9 cellular contexts compared by ENCODE assay signal in the genomic region with DNA sequence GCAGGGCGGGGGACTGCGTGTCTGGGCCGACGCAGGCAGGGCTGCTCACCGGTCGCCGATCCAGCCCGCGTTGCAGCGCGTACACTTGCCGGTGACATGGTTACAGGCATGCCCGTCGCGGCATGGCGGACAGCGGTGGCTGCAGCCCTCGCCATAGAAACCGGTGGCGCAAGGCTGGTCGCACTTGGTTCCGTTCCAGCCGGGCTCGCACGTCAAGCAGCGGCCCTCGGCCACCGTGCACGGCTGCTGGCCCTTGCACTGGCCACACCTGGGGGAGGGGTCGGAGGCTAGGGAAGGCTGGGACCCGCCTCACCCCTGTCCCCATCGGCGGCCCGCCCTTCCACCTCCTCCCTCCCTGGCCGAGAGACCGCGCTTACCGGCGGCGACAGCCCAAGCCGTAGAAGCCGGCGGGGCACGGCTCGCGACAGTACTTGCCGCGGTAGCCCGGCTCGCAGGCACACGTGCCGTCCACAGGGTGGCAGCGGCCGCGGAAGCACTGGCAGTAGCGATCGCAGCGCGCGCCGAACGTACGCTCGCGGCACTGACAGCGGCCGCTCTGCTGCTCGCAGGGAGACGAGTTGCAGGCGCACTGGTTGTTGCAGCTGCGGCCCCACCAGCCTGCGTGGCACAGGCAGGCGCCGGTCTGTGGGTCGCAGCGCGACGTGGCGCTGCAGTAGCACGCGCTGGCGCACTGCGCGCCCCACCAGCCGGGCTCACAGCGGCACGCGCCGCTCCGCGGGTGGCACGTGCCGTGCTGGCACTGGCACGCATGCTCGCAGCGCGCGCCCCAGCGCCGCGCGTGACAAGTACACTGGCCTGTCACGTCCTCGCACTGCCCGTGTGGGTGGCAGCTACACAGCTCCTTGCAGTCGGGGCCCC. TPM values are rescaled to one million over a fixed set of nuclear protein-coding genes. Genes with fewer than 3 reads are reported as not detected.
DNase-seq lines count a peak whose midpoint lies in the region; ATAC-seq, FAIRE-seq and TF ChIP-seq lines count a peak whose summit lies in the region.
"Had no signal": no experiment of that assay in that cellular context is flagged by ENCODE, and none has a peak within 500 bp of the region (broad histone marks: within the 10 kb centered on the region; RNA-seq: fewer than 3 reads in every experiment).

No MANE protein-coding gene starts in this region.

- H3K79me2 ChIP-seq in smooth muscle cell (ENCODE audit: low read depth) = peaks cover 35% of the 10 kb centered on the region

- H3K9me3 ChIP-seq in right atrium auricular region (no peaks in the 10 kb centered on the region), smooth muscle cell (replicated peaks; ENCODE audit: low read depth) (no peaks in the 10 kb centered on the region)

- peaks cover 88% of the 10 kb centered on the region for H4K20me1 ChIP-seq in smooth muscle cell (ENCODE audit: low read depth)

- TF ChIP-seq POLR2A in GM12892 (IDR thresholded peaks at IDR 0.05; ENCODE audit: low read depth, low read length) = no peak

- H3K4me3 ChIP-seq in right atrium auricular region = peak overlapping the region in 1 of 2 donors; percentile 32
- H3K4me3 ChIP-seq in smooth muscle cell = peak overlapping the region; percentile 22

- no peak for FAIRE-seq in GM12892 (lab: Jason Lieb, UNC)

- WGBS in smooth muscle cell (ENCODE audit: low lambda C conversion rate) = 25% methylated on average over 103 of the region's 106 CpGs

- peaks cover 0 to 12% of the 10 kb centered on the region in 2 donors for H3K27me3 ChIP-seq in right atrium auricular region
- H3K27me3 ChIP-seq in smooth muscle cell (ENCODE audit: low read depth) = no peaks in the 10 kb centered on the region

- no peak for ATAC-seq in HG02885 (IDR thresholded peaks at IDR 0.05; ENCODE audit: poor library complexity, unreplicated experiment)

- DNase-seq in ELF-1 (ENCODE audit: low read depth, low spot score) = peak; percentile 73
- DNase-seq in NCI-H526 (lab: John Stamatoyannopoulos, UW) = peak; percentile 22 to 76
- peak; percentile 69 for DNase-seq in activated naive CD4-positive, alpha-beta T cell treated with Interleukin-2 at 50 U/mL for 16 hours
- DNase-seq in right atrium auricular region (ENCODE audit: low spot score) = peak; percentile 56
- no peak for DNase-seq in smooth muscle cell (lab: John Stamatoyannopoulos, UW; ENCODE audit: unreplicated experiment)
- DNase-seq in GM12892 (ENCODE audit: insufficient read length) = no peak
- no peak for DNase-seq in NCI-H82 (lab: John Stamatoyannopoulos, UW)

- H3K36me3 ChIP-seq in right atrium auricular region = peaks cover 3% of the 10 kb centered on the region
- no peaks in the 10 kb centered on the region for H3K36me3 ChIP-seq in smooth muscle cell (ENCODE audit: low read depth)

- H3K9ac ChIP-seq in smooth muscle cell (ENCODE audit: low read depth) = no peak overlapping the region
- H3K9ac ChIP-seq: KMS-11 had no signal

- H3K4me1 ChIP-seq in right atrium auricular region (peaks cover 0 to 41% of the 10 kb centered on the region in 2 donors), smooth muscle cell (ENCODE audit: low read depth) (peaks cover 5% of the 10 kb centered on the region)

- TF ChIP-seq CTCF in right atrium auricular region (IDR thresholded peaks at IDR 0.05) (peak in 1 of 2 donors; percentile 42), smooth muscle cell (IDR thresholded peaks at IDR 0.05; ENCODE audit: borderline replicate concordance, insufficient read depth, poor library complexity, severe bottlenecking) (peak; percentile 22)

- H3K4me2 ChIP-seq in smooth muscle cell = peak overlapping the region; percentile 81
- H3K4me2 ChIP-seq: KMS-11 had no signal

- H3K27ac ChIP-seq in right atrium auricular region (no peak overlapping the region), smooth muscle cell (ENCODE audit: low read depth) (no peak overlapping the region)
- H3K27ac ChIP-seq: KMS-11 had no signal

- H2AFZ ChIP-seq in smooth muscle cell (ENCODE audit: low read depth) = no peak overlapping the region

- H3F3A ChIP-seq in smooth muscle cell (ENCODE audit: low read depth) = peaks cover 4% of the 10 kb centered on the region

RNA-seq across cellular contexts. Expression of gene SCARF2, which starts 6.7 kb away (rescaled TPM):
- total RNA-seq in right atrium auricular region (10 to 100 TPM in 1 of 2 donors, 1 to 10 TPM in 1; 6.5 to 11.0 TPM), smooth muscle cell (30.9 and 32.8 TPM in 2 replicates)
- polyA plus RNA-seq in smooth muscle cell = 70.9 and 89.8 TPM in 2 replicates
- polyA plus RNA-seq in GM12892 (2012; ENCODE audit: missing spikeins) = not detected

RNA-seq across cellular contexts. Expression of gene ZNF74, which starts 36.9 kb away (rescaled TPM):
- total RNA-seq in right atrium auricular region (1 to 10 TPM; 5.6 to 6.3 TPM), smooth muscle cell (11.8 and 12.5 TPM in 2 replicates)
- 12.1 and 14.3 TPM in 2 replicates for polyA plus RNA-seq in smooth muscle cell
- 3.3 TPM for polyA plus RNA-seq in GM12892 (2012; ENCODE audit: missing spikeins)

Comparison
In these comparisons a context has a peak if more than half of its experiments do, and no peak if none do; other contexts are left out.
1. DNase-seq: peak in ELF-1 (single experiment), NCI-H526 (2 of 2), activated naive CD4-positive, alpha-beta T cell treated with Interleukin-2 at 50 U/mL for 16 hours (single experiment) and right atrium auricular region (single experiment); none in smooth muscle cell (single experiment), GM12892 (single experiment) and NCI-H82 (single experiment).